8 cellular contexts compared by ENCODE assay signal in genomic region chr20:31663838-31664695, GRCh38. TPM values are rescaled to one million over a fixed set of nuclear protein-coding genes. Genes with fewer than 3 reads are reported as not detected.
A peak's percentile ranks its signal among the peaks of the same experiment; 100 is the strongest.
DNase-seq lines count a peak whose midpoint lies in the region; ATAC-seq and TF ChIP-seq lines count a peak whose summit lies in the region.

No MANE protein-coding gene starts in this region.

- H3K9me3 Mint-ChIP-seq in activated T-cell treated with anti-CD3 and anti-CD28 coated beads, Interleukin-2, amount 50 U/mL, for 24 hours: no peaks in the 10 kb centered on the region
- no peaks in the 10 kb centered on the region for H3K9me3 Mint-ChIP-seq in activated CD4-positive, alpha-beta memory T cell treated with anti-CD3 and anti-CD28 coated beads for 36 hours

- CTCF ChIA-PET in activated CD4-positive, alpha-beta memory T cell treated with anti-CD3 and anti-CD28 coated beads for 36 hours (lab: Charles Lee): interaction anchor here (0.6 to 9.9 kb wide), 5 partner anchors 10 to 56 kb away, joined by 3 to 417 read pairs (median 5); partner anchors contain the start of gene BCL2L1

- POLR2A ChIA-PET in activated CD4-positive, alpha-beta memory T cell treated with anti-CD3 and anti-CD28 coated beads for 36 hours (lab: Charles Lee): interaction anchor here (0.7 to 1.6 kb wide), 4 partner anchors 42 to 63 kb away, joined by 3 to 5 read pairs (median 4); partner anchors contain the start of gene BCL2L1

- no peak for TF ChIP-seq CTCF in tibial artery (IDR thresholded peaks at IDR 0.05)
- no peak for TF ChIP-seq CTCF in foreskin fibroblast (IDR thresholded peaks at IDR 0.05; ENCODE audit: low read depth, low read length)

- peaks cover 72% of the 10 kb centered on the region for H3K4me1 Mint-ChIP-seq in activated T-cell treated with anti-CD3 and anti-CD28 coated beads, Interleukin-2, amount 50 U/mL, for 24 hours (ENCODE audit: low read depth)
- H3K4me1 Mint-ChIP-seq in activated CD4-positive, alpha-beta memory T cell treated with anti-CD3 and anti-CD28 coated beads for 36 hours (ENCODE audit: low read depth): peaks cover 58% of the 10 kb centered on the region

- H3K4me3 ChIP-seq in tibial artery (no peak overlapping the region), foreskin fibroblast (ENCODE audit: low read depth in 1 of 2, low read length in 2 of 2) (no peak overlapping the region)

- no peaks in the 10 kb centered on the region for H3K27me3 Mint-ChIP-seq in activated T-cell treated with anti-CD3 and anti-CD28 coated beads, Interleukin-2, amount 50 U/mL, for 24 hours
- no peaks in the 10 kb centered on the region for H3K27me3 Mint-ChIP-seq in activated CD4-positive, alpha-beta memory T cell treated with anti-CD3 and anti-CD28 coated beads for 36 hours

- H3K27ac ChIP-seq in tibial artery: peak overlapping the region; percentile 88 to 97

- H3K4me1 ChIP-seq in tibial artery: peaks cover 0 to 74% (median 57%) of the 10 kb centered on the region in 4 donors

- H3K36me3 Mint-ChIP-seq in activated T-cell treated with anti-CD3 and anti-CD28 coated beads, Interleukin-2, amount 50 U/mL, for 24 hours (ENCODE audit: low read depth): peaks cover 79% of the 10 kb centered on the region
- peaks cover 38% of the 10 kb centered on the region for H3K36me3 Mint-ChIP-seq in activated CD4-positive, alpha-beta memory T cell treated with anti-CD3 and anti-CD28 coated beads for 36 hours

- intact Hi-C loops in activated CD4-positive, alpha-beta memory T cell treated with anti-CD3 and anti-CD28 coated beads for 36 hours (cut with micrococcal nuclease): no loop called here
- intact Hi-C loops in tibial artery (cut with DNase I; ENCODE audit: low total_unique reads): loop anchor here (10.0 kb wide), 2 partner anchors 161 to 291 kb away; partner anchors contain the start of gene PDRG1

- H3K27me3 ChIP-seq in tibial artery: no peaks in the 10 kb centered on the region

- no peaks in the 10 kb centered on the region for H3K9me3 ChIP-seq in tibial artery

- ATAC-seq in left lobe of liver (peak; percentile 79), HG03159 (IDR thresholded peaks at IDR 0.05; ENCODE audit: unreplicated experiment) (no peak), GM18861 (IDR thresholded peaks at IDR 0.05; ENCODE audit: unreplicated experiment) (no peak)

- no peak overlapping the region for H3K4me3 Mint-ChIP-seq in activated T-cell treated with anti-CD3 and anti-CD28 coated beads, Interleukin-2, amount 50 U/mL, for 24 hours
- H3K4me3 Mint-ChIP-seq in activated CD4-positive, alpha-beta memory T cell treated with anti-CD3 and anti-CD28 coated beads for 36 hours: no peak overlapping the region

- DNase-seq in activated T-cell treated with anti-CD3 and anti-CD28 coated beads, Interleukin-2, amount 50 U/mL, for 24 hours: no peak
- DNase-seq in activated T-cell treated with anti-CD3 and anti-CD28 coated beads, Interleukin-2, amount 50 U/mL, for 1 hour: no peak
- no peak for DNase-seq in activated CD4-positive, alpha-beta memory T cell treated with anti-CD3 and anti-CD28 coated beads for 36 hours
- DNase-seq in left lobe of liver (ENCODE audit: low spot score): peak; percentile 81
- DNase-seq in tibial artery: no peak
- DNase-seq in foreskin fibroblast: no peak

- H3K27ac Mint-ChIP-seq in activated T-cell treated with anti-CD3 and anti-CD28 coated beads, Interleukin-2, amount 50 U/mL, for 24 hours: peak overlapping the region; percentile 88
- peak overlapping the region; percentile 85 for H3K27ac Mint-ChIP-seq in activated CD4-positive, alpha-beta memory T cell treated with anti-CD3 and anti-CD28 coated beads for 36 hours

- H3K36me3 ChIP-seq in tibial artery: peaks cover 13 to 29% (median 20%) of the 10 kb centered on the region in 3 donors

RNA-seq across cellular contexts. Expression of gene COX4I2, which starts 26.4 kb away (rescaled TPM):
- total RNA-seq in activated CD4-positive, alpha-beta memory T cell treated with anti-CD3 and anti-CD28 coated beads for 36 hours: not detected
- not detected for total RNA-seq in left lobe of liver

RNA-seq across cellular contexts. Expression of gene BCL2L1, which starts 58.6 kb away (rescaled TPM):
- total RNA-seq in activated CD4-positive, alpha-beta memory T cell treated with anti-CD3 and anti-CD28 coated beads for 36 hours: 100 to 1,000 TPM; 126 to 129 TPM
- total RNA-seq in left lobe of liver: 35.0 TPM

RNA-seq across cellular contexts. Expression of gene ID1, which starts 59.0 kb away (rescaled TPM):
- total RNA-seq in activated CD4-positive, alpha-beta memory T cell treated with anti-CD3 and anti-CD28 coated beads for 36 hours: 1 to 10 TPM in 1 of 2 experiments, under 1 TPM in 1; 0.90 to 1.3 TPM
- 37.2 TPM for total RNA-seq in left lobe of liver

Comparison
In these comparisons a context has a peak if more than half of its experiments do, and no peak if none do; other contexts are left out.
1. RNA of gene ID1, which starts 59.0 kb away (total RNA-seq): 37.2 TPM in left lobe of liver (single experiment); 0.90 to 1.3 TPM in activated CD4-positive, alpha-beta memory T cell treated with anti-CD3 and anti-CD28 coated beads for 36 hours; every median in the first group is over 10 times any median in the second.